9 cellular contexts compared by ENCODE assay signal in the genomic region with DNA sequence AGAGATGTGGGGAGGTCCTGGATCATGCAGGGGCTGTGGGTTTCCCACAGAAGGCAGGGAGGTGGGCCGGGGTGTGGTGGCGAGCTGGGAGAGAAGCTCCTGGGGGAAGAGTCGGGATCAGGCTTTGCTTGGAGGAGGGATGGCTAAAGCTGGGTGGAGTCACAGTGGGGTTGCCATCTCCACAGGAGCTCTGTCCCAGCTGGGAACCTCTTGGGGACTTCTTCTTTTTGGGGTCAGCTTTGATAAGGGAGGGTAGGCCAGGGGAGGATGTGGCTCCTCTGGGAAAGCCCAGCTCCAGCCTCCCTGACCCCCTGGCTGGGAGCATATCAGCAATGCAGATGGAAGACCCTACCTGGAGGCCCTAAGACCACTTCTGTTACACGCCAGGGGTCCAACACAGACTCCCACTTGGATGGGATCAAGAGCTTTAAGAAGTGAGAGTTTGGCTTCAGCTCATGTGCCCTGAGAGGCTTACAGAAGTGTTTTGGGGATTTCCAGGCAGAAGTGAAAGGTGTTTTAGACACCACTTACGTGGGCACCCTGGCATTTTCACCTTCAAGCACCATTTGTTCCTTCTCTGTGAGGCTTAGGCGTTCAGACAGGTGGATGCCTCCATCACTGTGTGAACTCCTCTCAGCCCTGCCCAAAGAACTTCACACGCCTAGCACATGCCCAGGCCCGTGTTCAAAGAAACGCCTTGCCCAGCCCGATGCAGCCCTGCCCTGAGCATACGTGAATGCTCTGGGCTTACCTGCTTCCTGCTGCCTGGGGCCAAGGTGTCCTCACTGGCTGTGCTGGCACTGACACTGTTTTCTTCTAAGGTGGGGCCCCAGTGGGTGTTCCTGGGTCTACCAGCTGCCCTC. TPM values are rescaled to one million over a fixed set of nuclear protein-coding genes. Genes with fewer than 3 reads are reported as not detected.
DNase-seq lines count a peak whose midpoint lies in the region; ATAC-seq, FAIRE-seq and TF ChIP-seq lines count a peak whose summit lies in the region.
"Had no signal": no experiment of that assay in that cellular context is flagged by ENCODE, and none has a peak within 500 bp of the region (broad histone marks: within the 10 kb centered on the region; RNA-seq: fewer than 3 reads in every experiment).

No MANE protein-coding gene starts in this region.

- TF ChIP-seq POLR2A in suprapubic skin (IDR thresholded peaks at IDR 0.05), result no peak

- TF ChIP-seq EP300 in suprapubic skin (IDR thresholded peaks at IDR 0.05), result no peak

- no peaks in the 10 kb centered on the region for H3K27me3 Mint-ChIP-seq in T-helper 1 cell treated with Interleukin-12 subunit alpha and Interleukin-12 subunit beta and Interleukin-4 antibody, amounts not matched to agents 30 μg/mL and 1 μg/mL, for 36 hours (ENCODE audit: low read depth)

- no peaks in the 10 kb centered on the region for H3K27me3 ChIP-seq in suprapubic skin

- H3K9me3 ChIP-seq in suprapubic skin, result no peaks in the 10 kb centered on the region

- H3K27ac ChIP-seq in suprapubic skin, result peak overlapping the region; percentile 90
- H3K27ac ChIP-seq: HL-60 had no signal

- no peak overlapping the region for H3K4me3 ChIP-seq in suprapubic skin

- TF ChIP-seq CTCF in suprapubic skin (IDR thresholded peaks at IDR 0.05), result no peak
- TF ChIP-seq CTCF in D721Med (IDR thresholded peaks at IDR 0.05; ENCODE audit: insufficient read depth, missing control alignments), result no peak

- DNase-seq in T-helper 1 cell, result no peak
- peak; percentile 34 for DNase-seq in ecto neural progenitor cell (ENCODE audit: low spot score)
- DNase-seq in suprapubic skin (ENCODE audit: low spot score in 2 of 2), result peak in 1 of 2 donors; percentile 78
- no peak for DNase-seq in OCI-M1 (lab: John Stamatoyannopoulos, UW)
- no peak for DNase-seq in anterior cingulate cortex (lab: John Stamatoyannopoulos, UW)
- DNase-seq in D721Med (ENCODE audit: insufficient read length, low spot score), result no peak

- H3K4me1 ChIP-seq in suprapubic skin, result peaks cover 34% of the 10 kb centered on the region

- 67% methylated on average over 11 of the region's 11 CpGs for WGBS in suprapubic skin

- H3K27ac Mint-ChIP-seq in T-helper 1 cell treated with Interleukin-12 subunit alpha and Interleukin-12 subunit beta and Interleukin-4 antibody, amounts not matched to agents 30 μg/mL and 1 μg/mL, for 36 hours, result peak overlapping the region; percentile 80

- FAIRE-seq in D721Med (lab: Jason Lieb, UNC), result no peak

- no peaks in the 10 kb centered on the region for H3K9me3 Mint-ChIP-seq in T-helper 1 cell treated with Interleukin-12 subunit alpha and Interleukin-12 subunit beta and Interleukin-4 antibody, amounts not matched to agents 30 μg/mL and 1 μg/mL, for 36 hours

- peaks cover 11% of the 10 kb centered on the region for H3K36me3 ChIP-seq in suprapubic skin

- H3K4me1 Mint-ChIP-seq in T-helper 1 cell treated with Interleukin-12 subunit alpha and Interleukin-12 subunit beta and Interleukin-4 antibody, amounts not matched to agents 30 μg/mL and 1 μg/mL, for 36 hours (ENCODE audit: low read depth), result peaks cover 15% of the 10 kb centered on the region

- no peak overlapping the region for H3K4me3 Mint-ChIP-seq in T-helper 1 cell treated with Interleukin-12 subunit alpha and Interleukin-12 subunit beta and Interleukin-4 antibody, amounts not matched to agents 30 μg/mL and 1 μg/mL, for 36 hours

- H3K36me3 Mint-ChIP-seq in T-helper 1 cell treated with Interleukin-12 subunit alpha and Interleukin-12 subunit beta and Interleukin-4 antibody, amounts not matched to agents 30 μg/mL and 1 μg/mL, for 36 hours (ENCODE audit: low read depth), result peaks cover 25% of the 10 kb centered on the region

- peak; percentile 59 for ATAC-seq in HG03342 (IDR thresholded peaks at IDR 0.05; ENCODE audit: unreplicated experiment)

RNA-seq across cellular contexts. Expression of a gene that starts 33.7 kb away (rescaled TPM):
- total RNA-seq in suprapubic skin, result 10 to 100 TPM; 23.5 to 51.7 (median 27.4) TPM

RNA-seq across cellular contexts. Expression of a gene that starts 52.2 kb away (rescaled TPM):
- total RNA-seq in suprapubic skin, result 10 to 100 TPM; 68.2 to 83.4 (median 73.7) TPM
